8 cellular contexts compared by ENCODE assay signal in the genomic region with DNA sequence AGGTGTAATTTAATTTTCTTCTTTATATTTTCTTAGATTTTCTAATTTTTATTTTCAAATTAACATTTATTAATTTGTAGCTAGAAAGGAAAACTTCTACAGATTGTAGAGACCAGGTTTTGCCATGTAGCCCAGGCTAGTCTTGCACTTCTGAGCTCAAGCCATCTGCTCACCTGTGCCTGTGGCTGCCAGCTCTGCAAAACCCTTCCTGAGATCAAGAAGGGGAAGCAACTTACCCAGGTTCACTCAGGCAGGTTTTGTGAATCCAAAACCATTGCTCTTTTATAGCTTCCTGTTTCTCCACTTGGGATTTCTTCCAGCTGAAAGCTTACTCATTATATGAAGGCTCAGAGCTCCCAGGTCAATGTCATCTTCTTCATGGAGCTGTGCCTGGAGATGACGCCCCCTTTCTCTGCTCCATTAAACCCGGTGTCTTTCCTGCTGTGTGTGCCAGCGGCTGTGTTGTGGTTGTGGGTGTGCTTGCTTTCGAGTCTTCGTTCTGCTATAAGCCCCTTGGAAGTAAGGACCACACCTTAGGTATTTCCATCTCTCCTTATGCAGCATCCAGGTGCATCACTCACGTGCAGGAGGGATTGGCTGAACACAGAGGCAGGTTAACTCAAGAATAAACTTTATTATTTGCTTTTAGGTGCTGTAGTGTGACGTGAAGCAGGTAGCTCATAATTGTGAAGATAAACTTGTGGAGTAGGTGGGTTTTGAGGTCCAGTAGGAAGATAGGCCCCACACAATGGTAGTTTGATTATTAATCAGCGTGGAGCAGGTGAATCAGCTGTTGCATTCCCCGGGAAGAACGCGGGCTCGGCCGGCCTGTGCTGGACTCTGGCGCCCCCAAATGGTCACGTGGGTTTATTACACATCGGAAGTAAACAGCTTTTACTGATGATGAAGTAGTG. TPM values are rescaled to one million over a fixed set of nuclear protein-coding genes. Genes with fewer than 3 reads are reported as not detected.
DNase-seq lines count a peak whose midpoint lies in the region; ATAC-seq and TF ChIP-seq lines count a peak whose summit lies in the region.

No MANE protein-coding gene starts in this region.

- peak; percentile 55 for TF ChIP-seq CTCF in GM20000 (IDR thresholded peaks at IDR 0.05; ENCODE audit: extremely low read depth, missing control alignments)
- TF ChIP-seq CTCF in WTC11 (IDR thresholded peaks at IDR 0.05) = peak; percentile 84

- H3K4me1 Mint-ChIP-seq in WTC11 = no peaks in the 10 kb centered on the region; the same call in 1 of the 2 replicates

- POLR2A ChIA-PET in WTC11 (lab: Charles Lee) = interaction anchor here (0.6 to 1.7 kb wide), 6 partner anchors 12 to 134 kb away, joined by 3 to 8 read pairs (median 3); partner anchors contain the start of gene FTH1

- in situ Hi-C loops in T47D (cut with HindIII; ENCODE audit: low pct_unique_long_range_greater_than_20kb, low sequenced_read_pairs) = no loop called here

- no peaks in the 10 kb centered on the region; the same call in 1 of the 2 replicates for H3K27me3 Mint-ChIP-seq in WTC11 (ENCODE audit: low read depth)

- DNase-seq in A172 (ENCODE audit: low spot score) (peak; percentile 46), GM20000 (ENCODE audit: low spot score) (peak; percentile 70), NCI-H2227 treated with DMSO at 0.1 percent for 48 hours (lab: John Stamatoyannopoulos, UW) (peak; percentile 88), WTC11 (ENCODE audit: low spot score) (peak; percentile 89), T47D (ENCODE audit: low read depth in 1 of 2, low spot score in 1 of 2) (peak; percentile 51 to 79), islet precursor cell (peak; percentile 86)
- peak; percentile 60 to 66 for DNase-seq in stimulated activated CD4-positive, alpha-beta T cell treated with anti-CD3 and anti-CD28 coated beads, Interleukin-1b, Interleukin-23, amount 100 ng/mL, for 1 hour (ENCODE audit: low read depth in 2 of 2)

- CTCF ChIA-PET in WTC11 (lab: Charles Lee) = interaction anchor here (0.5 to 7.2 kb wide), 80 partner anchors 8 to 406 kb away, joined by 3 to 255 read pairs (median 5); partner anchors contain the start of genes BEST1, FADS1, FEN1 and FTH1

- peak; percentile 89 for ATAC-seq in WTC11
- ATAC-seq in HG03565 (IDR thresholded peaks at IDR 0.05; ENCODE audit: unreplicated experiment) = no peak

- H3K27ac Mint-ChIP-seq in WTC11 = no peak overlapping the region

- peaks cover 4% of the 10 kb centered on the region; the same call in 1 of the 2 replicates for H3K36me3 Mint-ChIP-seq in WTC11

- H3K9me3 Mint-ChIP-seq in WTC11 = peaks cover 10% of the 10 kb centered on the region

- H3K4me3 Mint-ChIP-seq in WTC11 = no peak overlapping the region

TF ChIP-seq in WTC11, 78 proteins besides CTCF, POLR2A, EP300 and RAD21:
- TF ChIP-seq CREB1 (CRISPR knock-in tag; IDR thresholded peaks at IDR 0.05) (no peak), FOXK1 (CRISPR knock-in tag; IDR thresholded peaks at IDR 0.05) (peak; percentile 58; the same call in 1 of the 2 replicates), NFATC4 (CRISPR knock-in tag; IDR thresholded peaks at IDR 0.05) (no peak)
- TF ChIP-seq, protein P1, sequence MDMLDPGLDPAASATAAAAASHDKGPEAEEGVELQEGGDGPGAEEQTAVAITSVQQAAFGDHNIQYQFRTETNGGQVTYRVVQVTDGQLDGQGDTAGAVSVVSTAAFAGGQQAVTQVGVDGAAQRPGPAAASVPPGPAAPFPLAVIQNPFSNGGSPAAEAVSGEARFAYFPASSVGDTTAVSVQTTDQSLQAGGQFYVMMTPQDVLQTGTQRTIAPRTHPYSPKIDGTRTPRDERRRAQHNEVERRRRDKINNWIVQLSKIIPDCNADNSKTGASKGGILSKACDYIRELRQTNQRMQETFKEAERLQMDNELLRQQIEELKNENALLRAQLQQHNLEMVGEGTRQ (CRISPR knock-in tag; IDR thresholded peaks at IDR 0.05) = peak; percentile 78

RNA-seq across cellular contexts. Expression of gene INCENP, which starts 42.2 kb away (rescaled TPM):
- 52.5 and 66.1 TPM in 2 replicates for total RNA-seq in A172 (2014; rRNA removed; shearing (Covaris generic))
- 125 to 158 TPM (median 126 TPM) in 3 replicates for total RNA-seq in WTC11 (2021)
